ENCODE assay signal across 10 cellular contexts in genomic region chr6:135577059-135577538, GRCh38.
DNase-seq lines count a peak whose midpoint lies in the region; ATAC-seq and TF ChIP-seq lines count a peak whose summit lies in the region.
"Had no signal": no experiment of that assay in that cellular context is flagged by ENCODE, and none has a peak within 500 bp of the region (broad histone marks: within the 10 kb centered on the region; RNA-seq: fewer than 3 reads in every experiment).

No MANE protein-coding gene starts in this region.

- no peaks in the 10 kb centered on the region for H3K27me3 Mint-ChIP-seq in naive thymus-derived CD4-positive, alpha-beta T cell
- H3K27me3 Mint-ChIP-seq: dendritic cell treated with granulocyte-macrophage colony-stimulating factor and Interleukin-4, amounts not matched to agents 40 ng/mL and 50 ng/mL, for 4 days had no signal

- CTCF ChIA-PET in naive thymus-derived CD4-positive, alpha-beta T cell (lab: Charles Lee), result no interaction called here

- H3K4me3 Mint-ChIP-seq in naive thymus-derived CD4-positive, alpha-beta T cell, result peak overlapping the region in 2 of 10 donors; percentile 6 to 55
- H3K4me3 Mint-ChIP-seq: dendritic cell treated with granulocyte-macrophage colony-stimulating factor and Interleukin-4, amounts not matched to agents 40 ng/mL and 50 ng/mL, for 4 days had no signal

- intact Hi-C loops in naive thymus-derived CD4-positive, alpha-beta T cell (cut with micrococcal nuclease), result loop anchor here in 1 of 2 donors (1.0 to 5.0 kb wide), 3 partner anchors 8 to 70 kb away; no protein-coding TSS in a partner anchor

- no peak for DNase-seq in naive thymus-derived CD4-positive, alpha-beta T cell
- DNase-seq in iPS-NIHi7 (ENCODE audit: extremely low spot score) (no peak), WERI-Rb-1 (no peak), SW 1271 (lab: John Stamatoyannopoulos, UW) (no peak)
- DNase-seq: activated CD4-positive, CD25-positive, alpha-beta regulatory T cell treated with anti-CD3 and anti-CD28 coated beads, Interleukin-2, amount 50 U/mL, for 72 hours; NCI-H187 had no signal

- no peaks in the 10 kb centered on the region for H3K27me3 ChIP-seq in naive thymus-derived CD4-positive, alpha-beta T cell (ENCODE audit: control insufficient read depth in 2 of 2, insufficient read depth in 2 of 2, low read length in 2 of 2)
- no peaks in the 10 kb centered on the region for H3K27me3 ChIP-seq in WERI-Rb-1 (ENCODE audit: insufficient read depth, low read depth, severe bottlenecking)

- no peaks in the 10 kb centered on the region for H3K36me3 ChIP-seq in naive thymus-derived CD4-positive, alpha-beta T cell (ENCODE audit: control insufficient read depth in 2 of 3, insufficient read depth in 3 of 3, low read length in 3 of 3)
- no peaks in the 10 kb centered on the region for H3K36me3 ChIP-seq in WERI-Rb-1

- H3K27ac Mint-ChIP-seq in naive thymus-derived CD4-positive, alpha-beta T cell, result peak overlapping the region in 8 of 9 donors; percentile 13 to 91 (median 55)
- H3K27ac Mint-ChIP-seq: dendritic cell treated with granulocyte-macrophage colony-stimulating factor and Interleukin-4, amounts not matched to agents 40 ng/mL and 50 ng/mL, for 4 days had no signal

- ATAC-seq in GM19025 (IDR thresholded peaks at IDR 0.05; ENCODE audit: low read depth, unreplicated experiment) (peak; percentile 59), GM21786 (IDR thresholded peaks at IDR 0.05; ENCODE audit: unreplicated experiment) (peak; percentile 78), HG03558 (IDR thresholded peaks at IDR 0.05; ENCODE audit: extremely low read depth, unreplicated experiment) (peak; percentile 84)
- no peak for ATAC-seq in naive thymus-derived CD4-positive, alpha-beta T cell

- no peak for TF ChIP-seq CTCF in WERI-Rb-1 (IDR thresholded peaks at IDR 0.05; ENCODE audit: low read depth, low read length)

- H3K27ac ChIP-seq in naive thymus-derived CD4-positive, alpha-beta T cell (ENCODE audit: low read depth, low read length), result no peak overlapping the region
- no peak overlapping the region for H3K27ac ChIP-seq in WERI-Rb-1

- H3K36me3 Mint-ChIP-seq in naive thymus-derived CD4-positive, alpha-beta T cell, result peaks cover 0 to 42% (median 0%) of the 10 kb centered on the region in 5 donors

- H3K4me1 ChIP-seq in naive thymus-derived CD4-positive, alpha-beta T cell (ENCODE audit: control insufficient read depth in 2 of 2, insufficient read depth in 2 of 2, low read length in 2 of 2), result peaks cover 0 to 6% of the 10 kb centered on the region in 2 donors

- no peaks in the 10 kb centered on the region for H3K9me3 ChIP-seq in naive thymus-derived CD4-positive, alpha-beta T cell (ENCODE audit: control insufficient read depth in 2 of 3, low read length in 3 of 3)
- H3K9me3 ChIP-seq in WERI-Rb-1 (ENCODE audit: severe bottlenecking), result no peaks in the 10 kb centered on the region

- peaks cover 0 to 8% (median 0%) of the 10 kb centered on the region in 11 donors for H3K9me3 Mint-ChIP-seq in naive thymus-derived CD4-positive, alpha-beta T cell
- H3K9me3 Mint-ChIP-seq: dendritic cell treated with granulocyte-macrophage colony-stimulating factor and Interleukin-4, amounts not matched to agents 40 ng/mL and 50 ng/mL, for 4 days had no signal

- no peak overlapping the region for H3K4me3 ChIP-seq in naive thymus-derived CD4-positive, alpha-beta T cell (ENCODE audit: low read length)
- no peak overlapping the region for H3K4me3 ChIP-seq in WERI-Rb-1 (ENCODE audit: low read depth, low read length)

- H3K4me1 Mint-ChIP-seq in naive thymus-derived CD4-positive, alpha-beta T cell, result peaks cover 0 to 49% (median 24%) of the 10 kb centered on the region in 7 donors

- POLR2A ChIA-PET in naive thymus-derived CD4-positive, alpha-beta T cell (lab: Charles Lee), result no interaction called here
